Comparison of ENCODE assay signal across 31 cellular contexts in genomic region chr2:198807131-198807530, GRCh38.
A peak's percentile ranks its signal among the peaks of the same experiment; 100 is the strongest.
DNase-seq lines count a peak whose midpoint lies in the region; ATAC-seq and TF ChIP-seq lines count a peak whose summit lies in the region.
"Had no signal": no experiment of that assay in that cellular context is flagged by ENCODE, and none has a peak within 500 bp of the region (broad histone marks: within the 10 kb centered on the region; RNA-seq: fewer than 3 reads in every experiment).

No MANE protein-coding gene starts in this region.

- WGBS in smooth muscle cell (ENCODE audit: low lambda C conversion rate), result 94% methylated on average over 2 of the region's 2 CpGs
- 100% methylated on average over 2 of the region's 2 CpGs for WGBS in mammary epithelial cell (ENCODE audit: low coverage, missing lambda C conversion rate)

- in situ Hi-C loops in mammary epithelial cell (cut with MboI; ENCODE audit: low sequenced_read_pairs in 2 of 2), result no loop called here

- peak; percentile 31 for DNase-seq in AG08395 (ENCODE audit: low spot score)
- peak; percentile 13 for DNase-seq in GM03348 (ENCODE audit: low spot score)
- DNase-seq in adipocyte (ENCODE audit: low read depth), result peak; percentile 33
- peak; percentile 2 to 20 for DNase-seq in foreskin fibroblast
- no peak for DNase-seq in smooth muscle cell (lab: John Stamatoyannopoulos, UW; ENCODE audit: unreplicated experiment)
- DNase-seq in mammary epithelial cell, result no peak
- no peak for DNase-seq in T-cell
- DNase-seq in Caco-2, result no peak
- DNase-seq: activated CD4-positive, alpha-beta memory T cell treated with anti-CD3 and anti-CD28 coated beads for 36 hours; activated CD4-positive, alpha-beta T cell treated with anti-CD3 and anti-CD28 coated beads for 1 hour; activated CD8-positive, alpha-beta memory T cell treated with anti-CD3 and anti-CD28 coated beads, Interleukin-2, amount 50 U/mL, for 4 hours; activated naive CD4-positive, alpha-beta T cell treated with Interleukin-2 at 50 U/mL for 16 hours; adrenal gland; DMS53; glutamatergic neuron; NCI-H1417 treated with DMSO at 0.1 percent for 48 hours; NCI-H2081; NCI-H226; NCI-H526 treated with DMSO at 0.1 percent for 48 hours; nephron progenitor cell; NK-92 treated with Interleukin-12 subunit alpha and Interleukin-12 subunit beta, amount 100 ng/mL, for 24 hours; ovary; PC-3; stimulated activated naive B cell treated with anti-CD40 and anti-IgM and Interleukin-4, amounts not matched to agents 10 μg/mL and 1 μg/mL and 100 μg/mL, for 72 hours had no signal

- H3K36me3 ChIP-seq in adipocyte (ENCODE audit: control insufficient read depth, insufficient read depth, low read length, severe bottlenecking), result no peaks in the 10 kb centered on the region
- no peaks in the 10 kb centered on the region for H3K36me3 ChIP-seq in smooth muscle cell (ENCODE audit: low read depth)
- no peaks in the 10 kb centered on the region for H3K36me3 ChIP-seq in mammary epithelial cell (ENCODE audit: insufficient read depth, low read length)
- no peaks in the 10 kb centered on the region for H3K36me3 ChIP-seq in Caco-2 (ENCODE audit: control insufficient read depth, insufficient read depth, low read length)
- H3K36me3 ChIP-seq: adrenal gland; BLaER1 treated with 17β-estradiol and CSF1 and Interleukin-3, amounts not matched to agents 10 nM and 100 nM; ovary had no signal

- H3K9ac ChIP-seq in adipocyte (ENCODE audit: low read length), result no peak overlapping the region
- H3K9ac ChIP-seq in smooth muscle cell (ENCODE audit: low read depth), result no peak overlapping the region
- H3K9ac ChIP-seq in mammary epithelial cell (ENCODE audit: insufficient read depth, low read length), result no peak overlapping the region
- H3K9ac ChIP-seq: BLaER1 treated with 17β-estradiol and CSF1 and Interleukin-3, amounts not matched to agents 10 nM and 100 nM had no signal

- H3K27me3 Mint-ChIP-seq in T-cell (no peaks in the 10 kb centered on the region), Caco-2 (ENCODE audit: insufficient read depth, unreplicated experiment) (no peaks in the 10 kb centered on the region)
- H3K27me3 Mint-ChIP-seq: activated CD4-positive, alpha-beta memory T cell treated with anti-CD3 and anti-CD28 coated beads for 36 hours; memory B cell; stimulated activated naive B cell treated with anti-CD40 and anti-IgM and Interleukin-4, amounts not matched to agents 10 μg/mL and 1 μg/mL and 100 μg/mL, for 72 hours; type B pancreatic cell had no signal

- no peak overlapping the region for H3K27ac Mint-ChIP-seq in T-cell
- H3K27ac Mint-ChIP-seq in Caco-2 (ENCODE audit: unreplicated experiment), result no peak overlapping the region
- H3K27ac Mint-ChIP-seq: activated CD4-positive, alpha-beta memory T cell treated with anti-CD3 and anti-CD28 coated beads for 36 hours; activated T-helper 1 cell treated with anti-CD3 and anti-CD28 coated beads, Interleukin-12 subunit alpha, Interleukin-12 subunit beta, Interleukin-2, Interleukin-4 antibody, amounts not matched to agents 30 ng/mL and 10 ng/mL and 1 ng/mL, durations not matched to agents 14 hours and 24 hours and 36 hours; memory B cell; nephron progenitor cell; stimulated activated naive B cell treated with anti-CD40 and anti-IgM and Interleukin-4, amounts not matched to agents 10 μg/mL and 1 μg/mL and 100 μg/mL, for 72 hours; type B pancreatic cell had no signal

- H3F3A ChIP-seq in smooth muscle cell (ENCODE audit: low read depth), result no peaks in the 10 kb centered on the region

- POLR2A ChIA-PET in T-cell (lab: Charles Lee), result no interaction called here
- POLR2A ChIA-PET in Caco-2 (lab: Charles Lee), result no interaction called here

- TF ChIP-seq CTCF in foreskin fibroblast (IDR thresholded peaks at IDR 0.05; ENCODE audit: low read depth, low read length) (no peak), smooth muscle cell (IDR thresholded peaks at IDR 0.05; ENCODE audit: borderline replicate concordance, insufficient read depth, poor library complexity, severe bottlenecking) (no peak), mammary epithelial cell (conservative IDR thresholded peaks at IDR 0.05 in 1 of 2, IDR thresholded peaks at IDR 0.05 in 1 of 2; ENCODE audit: extremely low read depth in 1 of 2, insufficient read depth in 1 of 2, low read depth in 1 of 2, low read length in 2 of 2) (no peak), Caco-2 (IDR thresholded peaks at IDR 0.05; ENCODE audit: insufficient read depth in 1 of 2, low read depth in 1 of 2, low read length in 1 of 2, severe bottlenecking in 1 of 2, unreplicated experiment in 1 of 2) (no peak)

- H2AFZ ChIP-seq in smooth muscle cell (ENCODE audit: low read depth) (no peak overlapping the region), mammary epithelial cell (ENCODE audit: low read depth, low read length) (no peak overlapping the region)

- H4K20me1 ChIP-seq in smooth muscle cell (ENCODE audit: low read depth) (no peaks in the 10 kb centered on the region), mammary epithelial cell (ENCODE audit: insufficient read depth, low read length) (no peaks in the 10 kb centered on the region)
- H4K20me1 ChIP-seq: BLaER1 treated with 17β-estradiol and CSF1 and Interleukin-3, amounts not matched to agents 10 nM and 100 nM had no signal

- BruUV-seq in mammary epithelial cell (replicated peaks; lab: Mats Ljungman, UMichigan) (no TSS peak), Caco-2 (replicated peaks; lab: Mats Ljungman, UMichigan) (no TSS peak)

- CTCF ChIA-PET in mammary epithelial cell (lab: Charles Lee; ENCODE audit: low non-redundant PET) (no interaction called here), T-cell (lab: Charles Lee) (no interaction called here), Caco-2 (lab: Charles Lee) (no interaction called here)

- H3K4me1 Mint-ChIP-seq in T-cell (no peaks in the 10 kb centered on the region), Caco-2 (ENCODE audit: low read depth, unreplicated experiment) (no peaks in the 10 kb centered on the region)
- H3K4me1 Mint-ChIP-seq: memory B cell; nephron progenitor cell; stimulated activated naive B cell treated with anti-CD40 and anti-IgM and Interleukin-4, amounts not matched to agents 10 μg/mL and 1 μg/mL and 100 μg/mL, for 72 hours had no signal

- no peaks in the 10 kb centered on the region for H3K79me2 ChIP-seq in smooth muscle cell (ENCODE audit: low read depth)
- no peaks in the 10 kb centered on the region for H3K79me2 ChIP-seq in mammary epithelial cell (ENCODE audit: insufficient read depth, low read length)

- H3K4me3 ChIP-seq in adipocyte (ENCODE audit: low read length) (no peak overlapping the region), foreskin fibroblast (ENCODE audit: low read depth in 1 of 2, low read length in 2 of 2) (no peak overlapping the region), smooth muscle cell (no peak overlapping the region), mammary epithelial cell (replicated peaks in 1 of 3; ENCODE audit: insufficient read depth in 1 of 3, low read depth in 2 of 3, low read length in 3 of 3) (no peak overlapping the region), Caco-2 (ENCODE audit: low read depth, low read length) (no peak overlapping the region)
- H3K4me3 ChIP-seq: A549; adrenal gland; BLaER1 treated with 17β-estradiol and CSF1 and Interleukin-3, amounts not matched to agents 10 nM and 100 nM; ovary had no signal

- H3K4me2 ChIP-seq in smooth muscle cell (no peak overlapping the region), mammary epithelial cell (ENCODE audit: insufficient read depth, low read depth, low read length) (no peak overlapping the region)
- H3K4me2 ChIP-seq: A549; BLaER1 treated with 17β-estradiol and CSF1 and Interleukin-3, amounts not matched to agents 10 nM and 100 nM had no signal

- H3K36me3 Mint-ChIP-seq in T-cell (no peaks in the 10 kb centered on the region), Caco-2 (ENCODE audit: insufficient read depth, unreplicated experiment) (no peaks in the 10 kb centered on the region)
- H3K36me3 Mint-ChIP-seq: activated CD4-positive, alpha-beta memory T cell treated with anti-CD3 and anti-CD28 coated beads for 36 hours; memory B cell; stimulated activated naive B cell treated with anti-CD40 and anti-IgM and Interleukin-4, amounts not matched to agents 10 μg/mL and 1 μg/mL and 100 μg/mL, for 72 hours; type B pancreatic cell had no signal

- H3K27me3 ChIP-seq in adipocyte (replicated peaks; ENCODE audit: control insufficient read depth, insufficient read depth, low read length) (no peaks in the 10 kb centered on the region), smooth muscle cell (ENCODE audit: low read depth) (peaks cover 4% of the 10 kb centered on the region), mammary epithelial cell (ENCODE audit: insufficient read depth, low read length) (no peaks in the 10 kb centered on the region), Caco-2 (replicated peaks; ENCODE audit: control insufficient read depth, insufficient read depth, low read length) (no peaks in the 10 kb centered on the region)
- H3K27me3 ChIP-seq: adrenal gland; BLaER1 treated with 17β-estradiol and CSF1 and Interleukin-3, amounts not matched to agents 10 nM and 100 nM; ovary had no signal

- H3K9me3 Mint-ChIP-seq in T-cell (no peaks in the 10 kb centered on the region), Caco-2 (ENCODE audit: unreplicated experiment) (no peaks in the 10 kb centered on the region)
- H3K9me3 Mint-ChIP-seq: activated CD4-positive, alpha-beta memory T cell treated with anti-CD3 and anti-CD28 coated beads for 36 hours; activated T-helper 1 cell treated with anti-CD3 and anti-CD28 coated beads, Interleukin-12 subunit alpha, Interleukin-12 subunit beta, Interleukin-2, Interleukin-4 antibody, amounts not matched to agents 30 ng/mL and 10 ng/mL and 1 ng/mL, durations not matched to agents 14 hours and 24 hours and 36 hours; memory B cell; nephron progenitor cell; type B pancreatic cell had no signal

- H3K4me3 Mint-ChIP-seq in T-cell, result no peak overlapping the region
- H3K4me3 Mint-ChIP-seq in Caco-2 (ENCODE audit: unreplicated experiment), result no peak overlapping the region
- H3K4me3 Mint-ChIP-seq: activated CD4-positive, alpha-beta memory T cell treated with anti-CD3 and anti-CD28 coated beads for 36 hours; activated T-helper 1 cell treated with anti-CD3 and anti-CD28 coated beads, Interleukin-12 subunit alpha, Interleukin-12 subunit beta, Interleukin-2, Interleukin-4 antibody, amounts not matched to agents 30 ng/mL and 10 ng/mL and 1 ng/mL, durations not matched to agents 14 hours and 24 hours and 36 hours; memory B cell; nephron progenitor cell; stimulated activated naive B cell treated with anti-CD40 and anti-IgM and Interleukin-4, amounts not matched to agents 10 μg/mL and 1 μg/mL and 100 μg/mL, for 72 hours; type B pancreatic cell had no signal

- H3K4me1 ChIP-seq in adipocyte (ENCODE audit: control insufficient read depth, insufficient read depth, low read length) (peaks cover 5% of the 10 kb centered on the region), smooth muscle cell (ENCODE audit: low read depth) (no peaks in the 10 kb centered on the region), mammary epithelial cell (ENCODE audit: insufficient read depth, low read length) (no peaks in the 10 kb centered on the region), Caco-2 (no peaks in the 10 kb centered on the region)
- H3K4me1 ChIP-seq: A549; adrenal gland; BLaER1 treated with 17β-estradiol and CSF1 and Interleukin-3, amounts not matched to agents 10 nM and 100 nM had no signal

- H3K9me3 ChIP-seq in adipocyte (ENCODE audit: control insufficient read depth, low read length), result no peaks in the 10 kb centered on the region
- no peaks in the 10 kb centered on the region for H3K9me3 ChIP-seq in smooth muscle cell (replicated peaks; ENCODE audit: low read depth)
- no peaks in the 10 kb centered on the region for H3K9me3 ChIP-seq in mammary epithelial cell (replicated peaks; ENCODE audit: insufficient read depth, low read length)
- H3K9me3 ChIP-seq in Caco-2, result no peaks in the 10 kb centered on the region
- H3K9me3 ChIP-seq: A549; adrenal gland; BLaER1 treated with 17β-estradiol and CSF1 and Interleukin-3, amounts not matched to agents 10 nM and 100 nM; ovary had no signal

- ATAC-seq in T-cell (replicated peaks in 1 of 4), result no peak
- ATAC-seq: A549; PC-3; Right ventricle myocardium inferior; stimulated activated naive B cell treated with anti-CD40 and anti-IgM and Interleukin-4, amounts not matched to agents 10 μg/mL and 1 μg/mL and 100 μg/mL, for 72 hours had no signal

- dilution Hi-C loops in mammary epithelial cell (cut with HindIII; ENCODE audit: low sequenced_read_pairs), result no loop called here

- H3K27ac ChIP-seq in smooth muscle cell (ENCODE audit: low read depth), result no peak overlapping the region
- H3K27ac ChIP-seq in mammary epithelial cell (ENCODE audit: insufficient read depth, low read depth, low read length), result no peak overlapping the region
- H3K27ac ChIP-seq: A549; adrenal gland; BLaER1 treated with 17β-estradiol and CSF1 and Interleukin-3, amounts not matched to agents 10 nM and 100 nM; HL-60; ovary had no signal

- intact Hi-C loops in mammary epithelial cell (cut with micrococcal nuclease), result no loop called here
- intact Hi-C loops in Caco-2 (cut with micrococcal nuclease; ENCODE audit: unreplicated experiment), result no loop called here

Comparison
In these comparisons a context has a peak if more than half of its experiments do, and no peak if none do; other contexts are left out.
1. DNase-seq: peak in AG08395 (single experiment), GM03348 (single experiment), adipocyte (single experiment) and foreskin fibroblast (2 of 2); none in smooth muscle cell (single experiment), mammary epithelial cell (single experiment), T-cell (0 of 34) and Caco-2 (0 of 2).